In the genomic region with DNA sequence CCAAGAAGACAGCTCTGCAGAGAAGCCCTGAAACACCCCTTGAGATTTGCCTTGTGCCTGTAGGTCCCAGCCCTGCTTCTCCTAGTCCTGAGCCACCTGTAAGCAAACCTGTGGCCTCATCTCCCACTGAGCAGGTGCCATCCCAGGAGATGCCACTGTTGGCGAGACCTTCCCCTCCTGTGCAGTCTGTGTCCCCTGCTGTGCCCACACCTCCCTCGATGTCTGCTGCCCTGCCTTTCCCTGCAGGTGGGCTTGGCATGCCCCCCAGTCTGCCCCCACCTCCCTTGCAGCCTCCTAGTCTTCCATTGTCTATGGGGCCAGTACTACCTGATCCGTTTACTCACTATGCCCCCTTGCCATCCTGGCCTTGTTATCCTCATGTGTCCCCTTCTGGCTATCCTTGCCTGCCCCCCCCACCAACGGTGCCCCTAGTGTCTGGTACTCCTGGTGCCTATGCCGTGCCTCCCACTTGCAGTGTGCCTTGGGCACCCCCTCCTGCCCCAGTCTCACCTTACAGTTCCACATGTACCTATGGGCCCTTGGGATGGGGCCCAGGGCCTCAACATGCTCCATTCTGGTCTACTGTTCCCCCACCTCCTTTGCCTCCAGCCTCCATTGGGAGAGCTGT, we compare ENCODE assay signal across 2 cellular contexts.
TF ChIP-seq lines count a peak whose summit lies in the region.

No MANE protein-coding gene starts in this region.

TF ChIP-seq in HEK293, 187 proteins besides CTCF, POLR2A, EP300 and RAD21:
- TF ChIP-seq, protein P1, sequence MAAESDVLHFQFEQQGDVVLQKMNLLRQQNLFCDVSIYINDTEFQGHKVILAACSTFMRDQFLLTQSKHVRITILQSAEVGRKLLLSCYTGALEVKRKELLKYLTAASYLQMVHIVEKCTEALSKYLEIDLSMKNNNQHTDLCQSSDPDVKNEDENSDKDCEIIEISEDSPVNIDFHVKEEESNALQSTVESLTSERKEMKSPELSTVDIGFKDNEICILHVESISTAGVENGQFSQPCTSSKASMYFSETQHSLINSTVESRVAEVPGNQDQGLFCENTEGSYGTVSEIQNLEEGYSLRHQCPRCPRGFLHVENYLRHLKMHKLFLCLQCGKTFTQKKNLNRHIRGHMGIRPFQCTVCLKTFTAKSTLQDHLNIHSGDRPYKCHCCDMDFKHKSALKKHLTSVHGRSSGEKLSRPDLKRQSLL (tag by site-specific recombination; IDR thresholded peaks at IDR 0.05): no peak
- TF ChIP-seq GLIS1 (tag by site-specific recombination; IDR thresholded peaks at IDR 0.05) (peak; percentile 69), ZSCAN23 (tag by site-specific recombination; IDR thresholded peaks at IDR 0.05) (no peak), SCRT1 (tag by site-specific recombination; IDR thresholded peaks at IDR 0.05; ENCODE audit: borderline replicate concordance) (peak; percentile 61), SCRT2 (tag by site-specific recombination; IDR thresholded peaks at IDR 0.05) (peak; percentile 41), EGR2 (tag by site-specific recombination; IDR thresholded peaks at IDR 0.05; ENCODE audit: low read depth) (no peak), ZBTB20 (tag by site-specific recombination; IDR thresholded peaks at IDR 0.05) (no peak), ZIC2 (tag by site-specific recombination; IDR thresholded peaks at IDR 0.05) (peak; percentile 64)
- TF ChIP-seq, protein P2, sequence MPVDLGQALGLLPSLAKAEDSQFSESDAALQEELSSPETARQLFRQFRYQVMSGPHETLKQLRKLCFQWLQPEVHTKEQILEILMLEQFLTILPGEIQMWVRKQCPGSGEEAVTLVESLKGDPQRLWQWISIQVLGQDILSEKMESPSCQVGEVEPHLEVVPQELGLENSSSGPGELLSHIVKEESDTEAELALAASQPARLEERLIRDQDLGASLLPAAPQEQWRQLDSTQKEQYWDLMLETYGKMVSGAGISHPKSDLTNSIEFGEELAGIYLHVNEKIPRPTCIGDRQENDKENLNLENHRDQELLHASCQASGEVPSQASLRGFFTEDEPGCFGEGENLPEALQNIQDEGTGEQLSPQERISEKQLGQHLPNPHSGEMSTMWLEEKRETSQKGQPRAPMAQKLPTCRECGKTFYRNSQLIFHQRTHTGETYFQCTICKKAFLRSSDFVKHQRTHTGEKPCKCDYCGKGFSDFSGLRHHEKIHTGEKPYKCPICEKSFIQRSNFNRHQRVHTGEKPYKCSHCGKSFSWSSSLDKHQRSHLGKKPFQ (tag by site-specific recombination; IDR thresholded peaks at IDR 0.05): no peak

TF ChIP-seq in H1, 55 proteins besides CTCF, POLR2A, EP300 and RAD21:
- TF ChIP-seq RFX5 (IDR thresholded peaks at IDR 0.05; ENCODE audit: borderline replicate concordance, low read depth, low read length): no peak
- TF ChIP-seq, protein P3, sequence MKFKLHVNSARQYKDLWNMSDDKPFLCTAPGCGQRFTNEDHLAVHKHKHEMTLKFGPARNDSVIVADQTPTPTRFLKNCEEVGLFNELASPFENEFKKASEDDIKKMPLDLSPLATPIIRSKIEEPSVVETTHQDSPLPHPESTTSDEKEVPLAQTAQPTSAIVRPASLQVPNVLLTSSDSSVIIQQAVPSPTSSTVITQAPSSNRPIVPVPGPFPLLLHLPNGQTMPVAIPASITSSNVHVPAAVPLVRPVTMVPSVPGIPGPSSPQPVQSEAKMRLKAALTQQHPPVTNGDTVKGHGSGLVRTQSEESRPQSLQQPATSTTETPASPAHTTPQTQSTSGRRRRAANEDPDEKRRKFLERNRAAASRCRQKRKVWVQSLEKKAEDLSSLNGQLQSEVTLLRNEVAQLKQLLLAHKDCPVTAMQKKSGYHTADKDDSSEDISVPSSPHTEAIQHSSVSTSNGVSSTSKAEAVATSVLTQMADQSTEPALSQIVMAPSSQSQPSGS (IDR thresholded peaks at IDR 0.05; ENCODE audit: low read length): no peak
- TF ChIP-seq, protein P4, sequence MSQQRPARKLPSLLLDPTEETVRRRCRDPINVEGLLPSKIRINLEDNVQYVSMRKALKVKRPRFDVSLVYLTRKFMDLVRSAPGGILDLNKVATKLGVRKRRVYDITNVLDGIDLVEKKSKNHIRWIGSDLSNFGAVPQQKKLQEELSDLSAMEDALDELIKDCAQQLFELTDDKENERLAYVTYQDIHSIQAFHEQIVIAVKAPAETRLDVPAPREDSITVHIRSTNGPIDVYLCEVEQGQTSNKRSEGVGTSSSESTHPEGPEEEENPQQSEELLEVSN (IDR thresholded peaks at IDR 0.05): no peak
- peak; percentile 60; the same call in 1 of the 2 replicates for TF ChIP-seq POLR2AphosphoS5 (IDR thresholded peaks at IDR 0.05; ENCODE audit: low read depth, low read length)
- TF ChIP-seq PHF8 (conservative IDR thresholded peaks at IDR 0.05; ENCODE audit: low read depth, low read length): no peak
